ENCODE assay signal across 1 cellular context in the genomic region with DNA sequence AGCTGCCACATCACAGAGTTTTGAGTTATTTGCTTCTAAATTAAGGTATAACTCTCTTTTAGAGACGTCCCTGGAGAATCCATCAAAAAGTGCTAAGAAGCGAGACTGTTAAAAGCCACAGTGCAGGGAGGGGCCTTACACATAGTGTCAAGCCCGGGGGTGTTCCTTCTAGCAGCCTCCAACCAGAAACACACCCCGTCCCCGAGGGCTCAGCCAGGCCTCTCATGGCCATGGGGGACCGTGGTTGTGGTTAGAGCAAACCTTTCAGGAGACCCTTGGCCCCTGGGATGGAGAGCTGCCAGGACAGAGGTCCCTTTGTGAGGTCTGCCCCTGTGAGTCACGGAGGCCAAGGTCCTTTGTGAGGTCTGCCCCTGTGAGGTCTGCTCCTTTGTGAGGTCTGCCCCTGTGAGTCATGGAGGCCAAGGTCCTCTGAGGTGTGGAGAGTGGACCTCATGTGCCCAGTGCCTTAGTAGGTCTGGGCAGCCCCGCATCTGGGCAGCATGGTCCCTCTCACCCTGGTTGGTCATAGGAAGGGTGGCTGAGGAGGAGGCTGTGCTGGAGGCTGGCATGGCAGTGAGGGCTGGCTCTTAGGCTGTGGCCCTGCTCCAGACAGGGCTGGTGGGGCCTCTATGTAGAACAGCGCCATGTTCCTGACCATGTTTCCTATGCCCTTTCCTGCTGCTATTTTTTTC.
TF ChIP-seq lines count a peak whose summit lies in the region.

No MANE protein-coding gene starts in this region.

TF ChIP-seq in HepG2, 621 proteins besides CTCF, POLR2A, EP300 and RAD21 (continued from another document and continues in another):
- TF ChIP-seq, protein P1, sequence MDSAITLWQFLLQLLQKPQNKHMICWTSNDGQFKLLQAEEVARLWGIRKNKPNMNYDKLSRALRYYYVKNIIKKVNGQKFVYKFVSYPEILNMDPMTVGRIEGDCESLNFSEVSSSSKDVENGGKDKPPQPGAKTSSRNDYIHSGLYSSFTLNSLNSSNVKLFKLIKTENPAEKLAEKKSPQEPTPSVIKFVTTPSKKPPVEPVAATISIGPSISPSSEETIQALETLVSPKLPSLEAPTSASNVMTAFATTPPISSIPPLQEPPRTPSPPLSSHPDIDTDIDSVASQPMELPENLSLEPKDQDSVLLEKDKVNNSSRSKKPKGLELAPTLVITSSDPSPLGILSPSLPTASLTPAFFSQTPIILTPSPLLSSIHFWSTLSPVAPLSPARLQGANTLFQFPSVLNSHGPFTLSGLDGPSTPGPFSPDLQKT (CRISPR knock-in tag; IDR thresholded peaks at IDR 0.05; ENCODE audit: borderline replicate concordance), result no peak
- TF ChIP-seq RARG (CRISPR knock-in tag; IDR thresholded peaks at IDR 0.05; ENCODE audit: low read depth), result no peak
- peak; percentile 96 for TF ChIP-seq HNF4G (IDR thresholded peaks at IDR 0.05; ENCODE audit: borderline replicate concordance, low read depth, low read length)
- peak; percentile 100 for TF ChIP-seq HNF4G (CRISPR knock-in tag; IDR thresholded peaks at IDR 0.05; ENCODE audit: borderline replicate concordance, low read depth)
- peak; percentile 43 for TF ChIP-seq TBL1XR1 (IDR thresholded peaks at IDR 0.05; ENCODE audit: borderline replicate concordance, low read length, partially characterized antibody)
- TF ChIP-seq ZNF614 (CRISPR knock-in tag; IDR thresholded peaks at IDR 0.05; ENCODE audit: borderline replicate concordance), result no peak; the same call in 1 of the 2 replicates
- TF ChIP-seq, protein P2, sequence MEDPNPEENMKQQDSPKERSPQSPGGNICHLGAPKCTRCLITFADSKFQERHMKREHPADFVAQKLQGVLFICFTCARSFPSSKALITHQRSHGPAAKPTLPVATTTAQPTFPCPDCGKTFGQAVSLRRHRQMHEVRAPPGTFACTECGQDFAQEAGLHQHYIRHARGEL (CRISPR knock-in tag; IDR thresholded peaks at IDR 0.05), result no peak
- TF ChIP-seq, protein P3, sequence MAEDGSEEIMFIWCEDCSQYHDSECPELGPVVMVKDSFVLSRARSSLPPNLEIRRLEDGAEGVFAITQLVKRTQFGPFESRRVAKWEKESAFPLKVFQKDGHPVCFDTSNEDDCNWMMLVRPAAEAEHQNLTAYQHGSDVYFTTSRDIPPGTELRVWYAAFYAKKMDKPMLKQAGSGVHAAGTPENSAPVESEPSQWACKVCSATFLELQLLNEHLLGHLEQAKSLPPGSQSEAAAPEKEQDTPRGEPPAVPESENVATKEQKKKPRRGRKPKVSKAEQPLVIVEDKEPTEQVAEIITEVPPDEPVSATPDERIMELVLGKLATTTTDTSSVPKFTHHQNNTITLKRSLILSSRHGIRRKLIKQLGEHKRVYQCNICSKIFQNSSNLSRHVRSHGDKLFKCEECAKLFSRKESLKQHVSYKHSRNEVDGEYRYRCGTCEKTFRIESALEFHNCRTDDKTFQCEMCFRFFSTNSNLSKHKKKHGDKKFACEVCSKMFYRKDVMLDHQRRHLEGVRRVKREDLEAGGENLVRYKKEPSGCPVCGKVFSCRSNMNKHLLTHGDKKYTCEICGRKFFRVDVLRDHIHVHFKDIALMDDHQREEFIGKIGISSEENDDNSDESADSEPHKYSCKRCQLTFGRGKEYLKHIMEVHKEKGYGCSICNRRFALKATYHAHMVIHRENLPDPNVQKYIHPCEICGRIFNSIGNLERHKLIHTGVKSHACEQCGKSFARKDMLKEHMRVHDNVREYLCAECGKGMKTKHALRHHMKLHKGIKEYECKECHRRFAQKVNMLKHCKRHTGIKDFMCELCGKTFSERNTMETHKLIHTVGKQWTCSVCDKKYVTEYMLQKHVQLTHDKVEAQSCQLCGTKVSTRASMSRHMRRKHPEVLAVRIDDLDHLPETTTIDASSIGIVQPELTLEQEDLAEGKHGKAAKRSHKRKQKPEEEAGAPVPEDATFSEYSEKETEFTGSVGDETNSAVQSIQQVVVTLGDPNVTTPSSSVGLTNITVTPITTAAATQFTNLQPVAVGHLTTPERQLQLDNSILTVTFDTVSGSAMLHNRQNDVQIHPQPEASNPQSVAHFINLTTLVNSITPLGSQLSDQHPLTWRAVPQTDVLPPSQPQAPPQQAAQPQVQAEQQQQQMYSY (CRISPR knock-in tag; IDR thresholded peaks at IDR 0.05), result no peak
- TF ChIP-seq PRPF4 (IDR thresholded peaks at IDR 0.05; ENCODE audit: low read depth, low read length, poor library complexity, severe bottlenecking), result no peak
- peak; percentile 85 for TF ChIP-seq CREM (IDR thresholded peaks at IDR 0.05)
- TF ChIP-seq CREM (CRISPR knock-in tag; IDR thresholded peaks at IDR 0.05), result no peak
- TF ChIP-seq, protein P4, sequence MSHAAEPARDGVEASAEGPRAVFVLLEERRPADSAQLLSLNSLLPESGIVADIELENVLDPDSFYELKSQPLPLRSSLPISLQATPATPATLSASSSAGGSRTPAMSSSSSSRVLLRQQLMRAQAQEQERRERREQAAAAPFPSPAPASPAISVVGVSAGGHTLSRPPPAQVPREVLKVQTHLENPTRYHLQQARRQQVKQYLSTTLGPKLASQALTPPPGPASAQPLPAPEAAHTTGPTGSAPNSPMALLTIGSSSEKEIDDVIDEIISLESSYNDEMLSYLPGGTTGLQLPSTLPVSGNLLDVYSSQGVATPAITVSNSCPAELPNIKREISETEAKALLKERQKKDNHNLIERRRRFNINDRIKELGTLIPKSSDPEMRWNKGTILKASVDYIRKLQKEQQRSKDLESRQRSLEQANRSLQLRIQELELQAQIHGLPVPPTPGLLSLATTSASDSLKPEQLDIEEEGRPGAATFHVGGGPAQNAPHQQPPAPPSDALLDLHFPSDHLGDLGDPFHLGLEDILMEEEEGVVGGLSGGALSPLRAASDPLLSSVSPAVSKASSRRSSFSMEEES (CRISPR knock-in tag; IDR thresholded peaks at IDR 0.05), result peak; percentile 67
- TF ChIP-seq, protein P5, sequence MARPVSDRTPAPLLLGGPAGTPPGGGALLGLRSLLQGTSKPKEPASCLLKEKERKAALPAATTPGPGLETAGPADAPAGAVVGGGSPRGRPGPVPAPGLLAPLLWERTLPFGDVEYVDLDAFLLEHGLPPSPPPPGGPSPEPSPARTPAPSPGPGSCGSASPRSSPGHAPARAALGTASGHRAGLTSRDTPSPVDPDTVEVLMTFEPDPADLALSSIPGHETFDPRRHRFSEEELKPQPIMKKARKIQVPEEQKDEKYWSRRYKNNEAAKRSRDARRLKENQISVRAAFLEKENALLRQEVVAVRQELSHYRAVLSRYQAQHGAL (CRISPR knock-in tag; IDR thresholded peaks at IDR 0.05; ENCODE audit: not compliant biosample characterization), result no peak
- TF ChIP-seq, protein P6, sequence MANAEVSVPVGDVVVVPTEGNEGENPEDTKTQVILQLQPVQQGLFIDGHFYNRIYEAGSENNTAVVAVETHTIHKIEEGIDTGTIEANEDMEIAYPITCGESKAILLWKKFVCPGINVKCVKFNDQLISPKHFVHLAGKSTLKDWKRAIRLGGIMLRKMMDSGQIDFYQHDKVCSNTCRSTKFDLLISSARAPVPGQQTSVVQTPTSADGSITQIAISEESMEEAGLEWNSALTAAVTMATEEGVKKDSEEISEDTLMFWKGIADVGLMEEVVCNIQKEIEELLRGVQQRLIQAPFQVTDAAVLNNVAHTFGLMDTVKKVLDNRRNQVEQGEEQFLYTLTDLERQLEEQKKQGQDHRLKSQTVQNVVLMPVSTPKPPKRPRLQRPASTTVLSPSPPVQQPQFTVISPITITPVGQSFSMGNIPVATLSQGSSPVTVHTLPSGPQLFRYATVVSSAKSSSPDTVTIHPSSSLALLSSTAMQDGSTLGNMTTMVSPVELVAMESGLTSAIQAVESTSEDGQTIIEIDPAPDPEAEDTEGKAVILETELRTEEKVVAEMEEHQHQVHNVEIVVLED (CRISPR knock-in tag; IDR thresholded peaks at IDR 0.05; ENCODE audit: borderline replicate concordance), result peak; percentile 68; the same call in 1 of the 2 replicates
- TF ChIP-seq, protein P7, sequence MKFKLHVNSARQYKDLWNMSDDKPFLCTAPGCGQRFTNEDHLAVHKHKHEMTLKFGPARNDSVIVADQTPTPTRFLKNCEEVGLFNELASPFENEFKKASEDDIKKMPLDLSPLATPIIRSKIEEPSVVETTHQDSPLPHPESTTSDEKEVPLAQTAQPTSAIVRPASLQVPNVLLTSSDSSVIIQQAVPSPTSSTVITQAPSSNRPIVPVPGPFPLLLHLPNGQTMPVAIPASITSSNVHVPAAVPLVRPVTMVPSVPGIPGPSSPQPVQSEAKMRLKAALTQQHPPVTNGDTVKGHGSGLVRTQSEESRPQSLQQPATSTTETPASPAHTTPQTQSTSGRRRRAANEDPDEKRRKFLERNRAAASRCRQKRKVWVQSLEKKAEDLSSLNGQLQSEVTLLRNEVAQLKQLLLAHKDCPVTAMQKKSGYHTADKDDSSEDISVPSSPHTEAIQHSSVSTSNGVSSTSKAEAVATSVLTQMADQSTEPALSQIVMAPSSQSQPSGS (CRISPR knock-in tag; IDR thresholded peaks at IDR 0.05), result peak; percentile 91
- no peak for TF ChIP-seq ZNF557 (CRISPR knock-in tag; IDR thresholded peaks at IDR 0.05)
- TF ChIP-seq, protein P8, sequence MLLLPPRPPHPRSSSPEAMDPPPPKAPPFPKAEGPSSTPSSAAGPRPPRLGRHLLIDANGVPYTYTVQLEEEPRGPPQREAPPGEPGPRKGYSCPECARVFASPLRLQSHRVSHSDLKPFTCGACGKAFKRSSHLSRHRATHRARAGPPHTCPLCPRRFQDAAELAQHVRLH (CRISPR knock-in tag; IDR thresholded peaks at IDR 0.05; ENCODE audit: borderline replicate concordance, low read depth), result no peak; the same call in 1 of the 2 replicates
- TF ChIP-seq, protein P9, sequence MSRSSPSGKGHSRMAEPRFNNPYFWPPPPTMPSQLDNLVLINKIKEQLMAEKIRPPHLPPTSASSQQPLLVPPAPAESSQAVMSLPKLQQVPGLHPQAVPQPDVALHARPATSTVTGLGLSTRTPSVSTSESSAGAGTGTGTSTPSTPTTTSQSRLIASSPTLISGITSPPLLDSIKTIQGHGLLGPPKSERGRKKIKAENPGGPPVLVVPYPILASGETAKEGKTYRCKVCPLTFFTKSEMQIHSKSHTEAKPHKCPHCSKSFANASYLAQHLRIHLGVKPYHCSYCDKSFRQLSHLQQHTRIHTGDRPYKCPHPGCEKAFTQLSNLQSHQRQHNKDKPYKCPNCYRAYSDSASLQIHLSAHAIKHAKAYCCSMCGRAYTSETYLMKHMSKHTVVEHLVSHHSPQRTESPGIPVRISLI (CRISPR knock-in tag; IDR thresholded peaks at IDR 0.05; ENCODE audit: borderline replicate concordance), result no peak; the same call in 1 of the 2 replicates
- TF ChIP-seq ZNF564 (CRISPR knock-in tag; IDR thresholded peaks at IDR 0.05), result no peak; the same call in 1 of the 2 replicates
- TF ChIP-seq, protein P10, sequence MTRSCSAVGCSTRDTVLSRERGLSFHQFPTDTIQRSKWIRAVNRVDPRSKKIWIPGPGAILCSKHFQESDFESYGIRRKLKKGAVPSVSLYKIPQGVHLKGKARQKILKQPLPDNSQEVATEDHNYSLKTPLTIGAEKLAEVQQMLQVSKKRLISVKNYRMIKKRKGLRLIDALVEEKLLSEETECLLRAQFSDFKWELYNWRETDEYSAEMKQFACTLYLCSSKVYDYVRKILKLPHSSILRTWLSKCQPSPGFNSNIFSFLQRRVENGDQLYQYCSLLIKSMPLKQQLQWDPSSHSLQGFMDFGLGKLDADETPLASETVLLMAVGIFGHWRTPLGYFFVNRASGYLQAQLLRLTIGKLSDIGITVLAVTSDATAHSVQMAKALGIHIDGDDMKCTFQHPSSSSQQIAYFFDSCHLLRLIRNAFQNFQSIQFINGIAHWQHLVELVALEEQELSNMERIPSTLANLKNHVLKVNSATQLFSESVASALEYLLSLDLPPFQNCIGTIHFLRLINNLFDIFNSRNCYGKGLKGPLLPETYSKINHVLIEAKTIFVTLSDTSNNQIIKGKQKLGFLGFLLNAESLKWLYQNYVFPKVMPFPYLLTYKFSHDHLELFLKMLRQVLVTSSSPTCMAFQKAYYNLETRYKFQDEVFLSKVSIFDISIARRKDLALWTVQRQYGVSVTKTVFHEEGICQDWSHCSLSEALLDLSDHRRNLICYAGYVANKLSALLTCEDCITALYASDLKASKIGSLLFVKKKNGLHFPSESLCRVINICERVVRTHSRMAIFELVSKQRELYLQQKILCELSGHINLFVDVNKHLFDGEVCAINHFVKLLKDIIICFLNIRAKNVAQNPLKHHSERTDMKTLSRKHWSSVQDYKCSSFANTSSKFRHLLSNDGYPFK (CRISPR knock-in tag; IDR thresholded peaks at IDR 0.05; ENCODE audit: borderline replicate concordance), result peak; percentile 79
- peak; percentile 38; the same call in 1 of the 2 replicates for TF ChIP-seq ZNF510 (CRISPR knock-in tag; IDR thresholded peaks at IDR 0.05; ENCODE audit: low read depth)
- TF ChIP-seq ZNF251 (CRISPR knock-in tag; IDR thresholded peaks at IDR 0.05), result no peak
- TF ChIP-seq, protein P11, sequence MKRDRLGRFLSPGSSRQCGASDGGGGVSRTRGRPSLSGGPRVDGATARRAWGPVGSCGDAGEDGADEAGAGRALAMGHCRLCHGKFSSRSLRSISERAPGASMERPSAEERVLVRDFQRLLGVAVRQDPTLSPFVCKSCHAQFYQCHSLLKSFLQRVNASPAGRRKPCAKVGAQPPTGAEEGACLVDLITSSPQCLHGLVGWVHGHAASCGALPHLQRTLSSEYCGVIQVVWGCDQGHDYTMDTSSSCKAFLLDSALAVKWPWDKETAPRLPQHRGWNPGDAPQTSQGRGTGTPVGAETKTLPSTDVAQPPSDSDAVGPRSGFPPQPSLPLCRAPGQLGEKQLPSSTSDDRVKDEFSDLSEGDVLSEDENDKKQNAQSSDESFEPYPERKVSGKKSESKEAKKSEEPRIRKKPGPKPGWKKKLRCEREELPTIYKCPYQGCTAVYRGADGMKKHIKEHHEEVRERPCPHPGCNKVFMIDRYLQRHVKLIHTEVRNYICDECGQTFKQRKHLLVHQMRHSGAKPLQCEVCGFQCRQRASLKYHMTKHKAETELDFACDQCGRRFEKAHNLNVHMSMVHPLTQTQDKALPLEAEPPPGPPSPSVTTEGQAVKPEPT (CRISPR knock-in tag; IDR thresholded peaks at IDR 0.05; ENCODE audit: low read depth), result peak; percentile 74; the same call in 1 of the 2 replicates
- 0 out of 2 replicates have a peak, but pooled peaks have one; percentile 64 for TF ChIP-seq NFIC (IDR thresholded peaks at IDR 0.05; ENCODE audit: low read length)
- TF ChIP-seq RORA (CRISPR knock-in tag; IDR thresholded peaks at IDR 0.05), result no peak
- TF ChIP-seq FLYWCH1 (CRISPR knock-in tag; IDR thresholded peaks at IDR 0.05), result no peak
